ENCODE assay signal across 1 cellular context in genomic region chr1:198269352-198269940, GRCh38.
TF ChIP-seq lines count a peak whose summit lies in the region.

No MANE protein-coding gene starts in this region.

TF ChIP-seq in IMR-90, 13 proteins besides CTCF, POLR2A, EP300 and RAD21 (continued from another document):
- TF ChIP-seq FOS (IDR thresholded peaks at IDR 0.05; ENCODE audit: low read depth, low read length), result no peak
- no peak for TF ChIP-seq ELK1 (IDR thresholded peaks at IDR 0.05; ENCODE audit: borderline replicate concordance, low read depth, low read length)
